Comparison of ENCODE assay signal across 1 cellular context in the genomic region with DNA sequence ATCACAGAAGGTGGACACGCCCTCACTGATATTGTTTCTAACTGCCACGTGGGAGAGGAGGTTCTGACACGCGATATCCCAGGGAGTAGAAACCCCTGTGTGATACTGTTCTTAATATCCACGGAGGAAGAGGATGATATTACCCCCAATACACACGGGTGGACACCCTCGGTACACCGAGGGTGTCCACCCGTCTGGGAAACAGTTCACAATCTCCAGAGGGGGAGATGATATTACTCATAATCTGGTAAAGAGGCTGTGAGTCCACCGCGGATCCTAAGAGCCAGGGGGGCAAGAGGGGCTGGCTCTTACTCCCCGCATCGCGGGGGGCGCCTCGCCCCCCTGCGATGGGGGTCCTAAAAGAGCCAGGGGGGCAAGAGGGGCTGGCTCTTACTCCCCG.
TF ChIP-seq lines count a peak whose summit lies in the region.

No MANE protein-coding gene starts in this region.

TF ChIP-seq in HepG2, 621 proteins besides CTCF, POLR2A, EP300 and RAD21:
- TF ChIP-seq SMARCC2 (IDR thresholded peaks at IDR 0.05) (no peak), NFIB (CRISPR knock-in tag; IDR thresholded peaks at IDR 0.05; ENCODE audit: borderline replicate concordance) (no peak), ZNF136 (CRISPR knock-in tag; IDR thresholded peaks at IDR 0.05; ENCODE audit: low read depth) (no peak), ASH2L (IDR thresholded peaks at IDR 0.05; ENCODE audit: insufficient read length, low read depth, low read length) (no peak), DMAP1 (CRISPR knock-in tag; IDR thresholded peaks at IDR 0.05) (no peak), SRSF1 (optimal IDR thresholded peaks at IDR 0.05; ENCODE audit: low read depth, low read length) (no peak), ZNF567 (CRISPR knock-in tag; IDR thresholded peaks at IDR 0.05; ENCODE audit: borderline replicate concordance) (no peak), GTF2F1 (IDR thresholded peaks at IDR 0.05; ENCODE audit: low read length) (no peak), SMAD9 (CRISPR knock-in tag; IDR thresholded peaks at IDR 0.05) (no peak)
- TF ChIP-seq, protein P1, sequence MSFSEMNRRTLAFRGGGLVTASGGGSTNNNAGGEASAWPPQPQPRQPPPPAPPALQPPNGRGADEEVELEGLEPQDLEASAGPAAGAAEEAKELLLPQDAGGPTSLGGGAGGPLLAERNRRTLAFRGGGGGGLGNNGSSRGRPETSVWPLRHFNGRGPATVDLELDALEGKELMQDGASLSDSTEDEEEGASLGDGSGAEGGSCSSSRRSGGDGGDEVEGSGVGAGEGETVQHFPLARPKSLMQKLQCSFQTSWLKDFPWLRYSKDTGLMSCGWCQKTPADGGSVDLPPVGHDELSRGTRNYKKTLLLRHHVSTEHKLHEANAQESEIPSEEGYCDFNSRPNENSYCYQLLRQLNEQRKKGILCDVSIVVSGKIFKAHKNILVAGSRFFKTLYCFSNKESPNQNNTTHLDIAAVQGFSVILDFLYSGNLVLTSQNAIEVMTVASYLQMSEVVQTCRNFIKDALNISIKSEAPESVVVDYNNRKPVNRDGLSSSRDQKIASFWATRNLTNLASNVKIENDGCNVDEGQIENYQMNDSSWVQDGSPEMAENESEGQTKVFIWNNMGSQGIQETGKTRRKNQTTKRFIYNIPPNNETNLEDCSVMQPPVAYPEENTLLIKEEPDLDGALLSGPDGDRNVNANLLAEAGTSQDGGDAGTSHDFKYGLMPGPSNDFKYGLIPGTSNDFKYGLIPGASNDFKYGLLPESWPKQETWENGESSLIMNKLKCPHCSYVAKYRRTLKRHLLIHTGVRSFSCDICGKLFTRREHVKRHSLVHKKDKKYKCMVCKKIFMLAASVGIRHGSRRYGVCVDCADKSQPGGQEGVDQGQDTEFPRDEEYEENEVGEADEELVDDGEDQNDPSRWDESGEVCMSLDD (CRISPR knock-in tag; IDR thresholded peaks at IDR 0.05; ENCODE audit: borderline replicate concordance) = no peak
- TF ChIP-seq, protein P2, sequence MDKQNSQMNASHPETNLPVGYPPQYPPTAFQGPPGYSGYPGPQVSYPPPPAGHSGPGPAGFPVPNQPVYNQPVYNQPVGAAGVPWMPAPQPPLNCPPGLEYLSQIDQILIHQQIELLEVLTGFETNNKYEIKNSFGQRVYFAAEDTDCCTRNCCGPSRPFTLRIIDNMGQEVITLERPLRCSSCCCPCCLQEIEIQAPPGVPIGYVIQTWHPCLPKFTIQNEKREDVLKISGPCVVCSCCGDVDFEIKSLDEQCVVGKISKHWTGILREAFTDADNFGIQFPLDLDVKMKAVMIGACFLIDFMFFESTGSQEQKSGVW (CRISPR knock-in tag; IDR thresholded peaks at IDR 0.05; ENCODE audit: borderline replicate concordance) = no peak
